ENCODE assay signal across 15 cellular contexts in the genomic region with DNA sequence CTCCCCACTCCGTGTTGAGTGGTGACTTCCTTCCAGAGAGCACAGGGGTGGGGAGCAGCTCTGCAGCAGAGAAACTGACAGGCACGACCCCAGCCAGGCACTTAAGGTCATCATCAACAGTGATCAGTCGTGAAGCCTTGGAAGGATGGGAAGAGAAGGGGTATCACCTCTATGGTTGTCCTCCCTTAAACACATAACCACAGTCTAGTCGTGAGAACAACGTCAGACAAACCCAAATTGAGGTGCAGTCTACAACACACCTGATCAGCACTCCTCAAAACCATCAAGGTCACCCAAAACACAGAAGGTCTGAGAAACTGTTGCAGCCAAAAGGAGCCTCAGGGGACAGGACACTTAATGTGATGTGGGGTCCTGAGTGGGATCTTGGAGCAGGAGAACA.
DNase-seq lines count a peak whose midpoint lies in the region; ATAC-seq and TF ChIP-seq lines count a peak whose summit lies in the region.
"Had no signal": no experiment of that assay in that cellular context is flagged by ENCODE, and none has a peak within 500 bp of the region (broad histone marks: within the 10 kb centered on the region; RNA-seq: fewer than 3 reads in every experiment).

No MANE protein-coding gene starts in this region.

- H3K27ac Mint-ChIP-seq in CD8-positive, alpha-beta memory T cell: peak overlapping the region; percentile 69 to 99 (median 94)
- H3K27ac Mint-ChIP-seq in activated B cell treated with CpG ODN at 0.5 μM for 24 hours (peak overlapping the region; percentile 6), immature natural killer cell (peak overlapping the region; percentile 89 to 98 (median 94))

- ATAC-seq in activated B cell treated with CpG ODN at 0.5 μM for 24 hours (ENCODE audit: low read depth): no peak
- no peak for ATAC-seq in GM21825 (IDR thresholded peaks at IDR 0.05; ENCODE audit: unreplicated experiment)

- H3K27me3 ChIP-seq in CD8-positive, alpha-beta memory T cell (ENCODE audit: insufficient read depth, low read length, poor library complexity, severe bottlenecking): no peaks in the 10 kb centered on the region
- no peaks in the 10 kb centered on the region for H3K27me3 ChIP-seq in stomach
- H3K27me3 ChIP-seq in brain microvascular endothelial cell (replicated peaks): no peaks in the 10 kb centered on the region

- DNase-seq in CD8-positive, alpha-beta memory T cell: peak in 2 of 5 donors; percentile 14 to 25
- DNase-seq in activated B cell treated with CpG ODN at 0.5 μM for 24 hours (no peak), immature natural killer cell (peak in 2 of 3 donors; percentile 24 to 27), stomach (no peak), NCI-H2227 (lab: John Stamatoyannopoulos, UW; ENCODE audit: unreplicated experiment) (no peak), brain microvascular endothelial cell (no peak)
- DNase-seq in stimulated activated CD4-positive, alpha-beta T cell treated with anti-CD3 and anti-CD28 coated beads, Interleukin-15, amount 100 ng/mL, for 24 hours: no peak
- DNase-seq: AML-193, DMS53, NCI-H2081, NCI-H69, SK-N-SH had no signal

- peak overlapping the region; percentile 8 for H3K27ac ChIP-seq in CD8-positive, alpha-beta memory T cell (ENCODE audit: low read depth, low read length)
- peak overlapping the region; percentile 32 to 77 (median 74) for H3K27ac ChIP-seq in stomach
- H3K27ac ChIP-seq in brain microvascular endothelial cell: no peak overlapping the region

- intact Hi-C loops in activated B cell treated with CpG ODN at 0.5 μM for 24 hours (cut with micrococcal nuclease) (loop anchor here (5.0 kb wide), 1 partner anchor 108 kb away; no protein-coding TSS in a partner anchor), stomach (cut with DNase I; ENCODE audit: low total_unique reads) (no loop called here)

- POLR2A ChIA-PET in CD8-positive, alpha-beta memory T cell (lab: Charles Lee): no interaction called here
- POLR2A ChIA-PET in activated B cell treated with CpG ODN at 0.5 μM for 24 hours (lab: Charles Lee): interaction anchor here (0.6 to 1.0 kb wide), 2 partner anchors 43 to 74 kb away, joined by 3 read pairs; no protein-coding TSS in a partner anchor

- TF ChIP-seq CTCF in activated B cell treated with CpG ODN at 0.5 μM for 24 hours (IDR thresholded peaks at IDR 0.05): no peak
- TF ChIP-seq CTCF in stomach (IDR thresholded peaks at IDR 0.05): no peak
- no peak for TF ChIP-seq CTCF in brain microvascular endothelial cell (IDR thresholded peaks at IDR 0.05; ENCODE audit: low read depth, low read length, missing control alignments)

- no peak for TF ChIP-seq EP300 in stomach (IDR thresholded peaks at IDR 0.05)

- no peak for TF ChIP-seq POLR2A in stomach (IDR thresholded peaks at IDR 0.05)

- peak overlapping the region; percentile 14 to 75 (median 41) for H3K4me3 Mint-ChIP-seq in CD8-positive, alpha-beta memory T cell
- no peak overlapping the region for H3K4me3 Mint-ChIP-seq in activated B cell treated with CpG ODN at 0.5 μM for 24 hours
- H3K4me3 Mint-ChIP-seq in immature natural killer cell: peak overlapping the region; percentile 72 to 82 (median 76)
- H3K4me3 Mint-ChIP-seq: neural crest cell had no signal

- H3K4me3 ChIP-seq in CD8-positive, alpha-beta memory T cell (ENCODE audit: low read length): no peak overlapping the region
- H3K4me3 ChIP-seq in stomach (no peak overlapping the region), brain microvascular endothelial cell (ENCODE audit: low read depth, low read length) (no peak overlapping the region)
- H3K4me3 ChIP-seq: lung had no signal

- no peaks in the 10 kb centered on the region for H3K27me3 Mint-ChIP-seq in CD8-positive, alpha-beta memory T cell
- H3K27me3 Mint-ChIP-seq in activated B cell treated with CpG ODN at 0.5 μM for 24 hours (no peaks in the 10 kb centered on the region), immature natural killer cell (ENCODE audit: low read depth in 3 of 3) (peaks cover 0 to 3% (median 0%) of the 10 kb centered on the region in 3 donors)

- no peaks in the 10 kb centered on the region for H3K36me3 ChIP-seq in CD8-positive, alpha-beta memory T cell (ENCODE audit: insufficient read depth, low read length)
- H3K36me3 ChIP-seq in stomach: peaks cover 0 to 8% (median 3%) of the 10 kb centered on the region in 4 donors
- peaks cover 5% of the 10 kb centered on the region for H3K36me3 ChIP-seq in brain microvascular endothelial cell (replicated peaks)

- H3K4me1 ChIP-seq in CD8-positive, alpha-beta memory T cell (ENCODE audit: insufficient read depth, low read length): peaks cover 54% of the 10 kb centered on the region
- H3K4me1 ChIP-seq in stomach: peaks cover 65 to 90% (median 78%) of the 10 kb centered on the region in 4 donors

- CTCF ChIA-PET in CD8-positive, alpha-beta memory T cell (lab: Charles Lee): interaction anchor here (2.7 kb wide), 1 partner anchor 9 kb away, joined by 8 read pairs; no protein-coding TSS in a partner anchor
- CTCF ChIA-PET in activated B cell treated with CpG ODN at 0.5 μM for 24 hours (lab: Charles Lee): no interaction called here

- in situ Hi-C loops in brain microvascular endothelial cell (cut with HindIII; ENCODE audit: low pct_ligation_motif_present, low sequenced_read_pairs): no loop called here

- peaks cover 0 to 8% (median 0%) of the 10 kb centered on the region in 3 donors for H3K36me3 Mint-ChIP-seq in CD8-positive, alpha-beta memory T cell
- H3K36me3 Mint-ChIP-seq in activated B cell treated with CpG ODN at 0.5 μM for 24 hours (ENCODE audit: low read depth) (peaks cover 19% of the 10 kb centered on the region), immature natural killer cell (no peaks in the 10 kb centered on the region)

- WGBS in stomach, 5 donors: 50 to 64% (median 54%) methylated on average over 5 of the region's 5 CpGs

- peaks cover 66 to 87% (median 85%) of the 10 kb centered on the region in 3 donors for H3K4me1 Mint-ChIP-seq in CD8-positive, alpha-beta memory T cell
- H3K4me1 Mint-ChIP-seq in activated B cell treated with CpG ODN at 0.5 μM for 24 hours: peaks cover 93% of the 10 kb centered on the region
- peaks cover 80 to 84% of the 10 kb centered on the region in 2 donors for H3K4me1 Mint-ChIP-seq in immature natural killer cell

- no peaks in the 10 kb centered on the region for H3K9me3 ChIP-seq in CD8-positive, alpha-beta memory T cell (ENCODE audit: low read length)
- H3K9me3 ChIP-seq in stomach: no peaks in the 10 kb centered on the region
- H3K9me3 ChIP-seq: SK-N-SH had no signal

- no peaks in the 10 kb centered on the region for H3K9me3 Mint-ChIP-seq in CD8-positive, alpha-beta memory T cell
- H3K9me3 Mint-ChIP-seq in activated B cell treated with CpG ODN at 0.5 μM for 24 hours: no peaks in the 10 kb centered on the region
- no peaks in the 10 kb centered on the region for H3K9me3 Mint-ChIP-seq in immature natural killer cell
- H3K9me3 Mint-ChIP-seq: neural crest cell had no signal

Comparison
In these comparisons a context has a peak if more than half of its experiments do, and no peak if none do; other contexts are left out.
1. DNase-seq: peak in immature natural killer cell (2 of 3); none in activated B cell treated with CpG ODN at 0.5 μM for 24 hours (single experiment), stomach (single experiment), stimulated activated CD4-positive, alpha-beta T cell treated with anti-CD3 and anti-CD28 coated beads, Interleukin-15, amount 100 ng/mL, for 24 hours (single experiment), NCI-H2227 (single experiment) and brain microvascular endothelial cell (single experiment).
2. H3K27ac Mint-ChIP-seq: peak in every context shown above with its lines; median percentile 94 in CD8-positive, alpha-beta memory T cell; 94 in immature natural killer cell; 6 in activated B cell treated with CpG ODN at 0.5 μM for 24 hours.